ENCODE assay signal across 11 cellular contexts in the genomic region with DNA sequence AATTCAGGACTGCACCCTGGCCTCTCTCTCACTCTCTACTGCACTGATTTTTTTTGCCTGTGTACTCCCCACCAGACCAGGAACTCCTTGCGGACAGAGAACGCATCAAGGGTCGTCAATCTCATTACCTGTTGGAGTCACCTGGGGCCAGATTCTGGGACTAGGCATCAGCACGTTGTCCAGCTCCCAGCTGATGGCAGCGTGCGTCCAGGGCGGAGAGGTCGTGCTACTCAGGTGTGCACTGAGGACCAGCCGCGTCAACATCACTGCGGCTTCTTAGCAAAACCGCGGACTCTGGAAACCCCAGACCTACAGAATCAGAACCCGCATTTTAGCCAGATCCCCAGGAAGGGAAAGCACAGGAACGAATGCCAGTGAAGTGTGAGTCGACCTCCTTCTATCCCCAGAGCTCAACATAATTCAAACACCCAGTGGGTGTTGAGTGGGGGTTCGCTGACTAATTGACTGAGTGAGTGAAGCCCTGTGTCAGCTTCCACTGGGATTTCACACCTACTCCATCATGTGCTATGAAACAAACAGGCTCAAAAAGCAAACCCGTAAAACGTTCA. TPM values are rescaled to one million over a fixed set of nuclear protein-coding genes. Genes with fewer than 3 reads are reported as not detected.
DNase-seq lines count a peak whose midpoint lies in the region; ATAC-seq, FAIRE-seq and TF ChIP-seq lines count a peak whose summit lies in the region.
"Had no signal": no experiment of that assay in that cellular context is flagged by ENCODE, and none has a peak within 500 bp of the region (broad histone marks: within the 10 kb centered on the region; RNA-seq: fewer than 3 reads in every experiment).

No MANE protein-coding gene starts in this region.

- H3K4me3 ChIP-seq in HUES48 (ENCODE audit: low read depth, low read length) = peak overlapping the region; percentile 65
- peak overlapping the region in 2 of 3 experiments; percentile 20 to 55 for H3K4me3 ChIP-seq in mammary epithelial cell (replicated peaks in 1 of 3; ENCODE audit: insufficient read depth in 1 of 3, low read depth in 2 of 3, low read length in 3 of 3)
- H3K4me3 ChIP-seq in neural cell (ENCODE audit: low read length) = peak overlapping the region; percentile 54

- no peaks in the 10 kb centered on the region for H3K9me2 ChIP-seq in neural cell (ENCODE audit: insufficient read depth, low read length)

- H3K27ac ChIP-seq in HUES48 (ENCODE audit: low read depth, low read length) (no peak overlapping the region), mammary epithelial cell (ENCODE audit: insufficient read depth, low read depth, low read length) (no peak overlapping the region), neural cell (ENCODE audit: low read length) (no peak overlapping the region)

- no peak for ATAC-seq in GM21619 (IDR thresholded peaks at IDR 0.05; ENCODE audit: unreplicated experiment)

- TF ChIP-seq RAD21 in neural cell (conservative IDR thresholded peaks at IDR 0.05) = no peak

- H3K27me3 ChIP-seq in HUES48 (ENCODE audit: control insufficient read depth, insufficient read depth, low read length) = peaks cover 82% of the 10 kb centered on the region
- H3K27me3 ChIP-seq in mammary epithelial cell (ENCODE audit: insufficient read depth, low read length) = no peaks in the 10 kb centered on the region
- H3K27me3 ChIP-seq in neural cell (ENCODE audit: insufficient read depth, low read depth, low read length) = peaks cover 74% of the 10 kb centered on the region
- H3K27me3 ChIP-seq: vagina had no signal

- H2AFZ ChIP-seq in mammary epithelial cell (ENCODE audit: low read depth, low read length) = peak overlapping the region; percentile 79
- H2AFZ ChIP-seq in neural cell (ENCODE audit: low read depth, low read length) = no peak overlapping the region

- in situ Hi-C loops in mammary epithelial cell (cut with MboI; ENCODE audit: low sequenced_read_pairs in 2 of 2) = no loop called here

- TF ChIP-seq POLR2A in H54 (IDR thresholded peaks at IDR 0.05; ENCODE audit: low read depth, low read length) = no peak

- TF ChIP-seq EP300 in neural cell (conservative IDR thresholded peaks at IDR 0.05; ENCODE audit: poor library complexity, severe bottlenecking) = no peak

- no peak for TF ChIP-seq CTCF in mammary epithelial cell (conservative IDR thresholded peaks at IDR 0.05 in 1 of 2, IDR thresholded peaks at IDR 0.05 in 1 of 2; ENCODE audit: extremely low read depth in 1 of 2, insufficient read depth in 1 of 2, low read depth in 1 of 2, low read length in 2 of 2)
- no peak for TF ChIP-seq CTCF in neural cell (IDR thresholded peaks at IDR 0.05; ENCODE audit: poor library complexity, severe bottlenecking)

- H3K79me2 ChIP-seq in mammary epithelial cell (ENCODE audit: insufficient read depth, low read length) (no peaks in the 10 kb centered on the region), neural cell (replicated peaks; ENCODE audit: insufficient read depth, low read length) (no peaks in the 10 kb centered on the region)

- 75% methylated on average over 16 of the region's 19 CpGs for WGBS in mammary epithelial cell (ENCODE audit: low coverage, missing lambda C conversion rate)

- H3F3A ChIP-seq in neural cell (ENCODE audit: insufficient read depth, low read length, poor library complexity, severe bottlenecking) = no peaks in the 10 kb centered on the region

- CTCF ChIA-PET in mammary epithelial cell (lab: Charles Lee; ENCODE audit: low non-redundant PET) = no interaction called here

- H4K20me1 ChIP-seq in mammary epithelial cell (ENCODE audit: insufficient read depth, low read length) = no peaks in the 10 kb centered on the region
- H4K20me1 ChIP-seq in neural cell (ENCODE audit: insufficient read depth) = no peaks in the 10 kb centered on the region

- H3K4me1 ChIP-seq in HUES48 (ENCODE audit: control insufficient read depth, insufficient read depth, low read length) (peaks cover 38% of the 10 kb centered on the region), mammary epithelial cell (ENCODE audit: insufficient read depth, low read length) (peaks cover 63% of the 10 kb centered on the region)

- peak; percentile 64 for DNase-seq in CD1c-positive myeloid dendritic cell (ENCODE audit: extremely low spot score)
- DNase-seq in mammary epithelial cell = no peak
- no peak for DNase-seq in stimulated activated CD4-positive, alpha-beta T cell treated with anti-CD3 and anti-CD28 coated beads, Interleukin-4, amount 100 ng/mL, for 1 hour
- no peak for DNase-seq in HT-29 (ENCODE audit: low spot score)
- no peak for DNase-seq in H54 (ENCODE audit: insufficient read length, low spot score)

- H3K36me3 ChIP-seq in HUES48 (ENCODE audit: control insufficient read depth, insufficient read depth, low read length) (no peaks in the 10 kb centered on the region), mammary epithelial cell (ENCODE audit: insufficient read depth, low read length) (peaks cover 4% of the 10 kb centered on the region), neural cell (ENCODE audit: insufficient read depth, low read length) (no peaks in the 10 kb centered on the region)
- H3K36me3 ChIP-seq: vagina had no signal

- H3K4me2 ChIP-seq in mammary epithelial cell (ENCODE audit: insufficient read depth, low read depth, low read length) (peak overlapping the region; percentile 89), neural cell (ENCODE audit: low read length) (no peak overlapping the region)

- intact Hi-C loops in mammary epithelial cell (cut with micrococcal nuclease) = no loop called here

- dilution Hi-C loops in mammary epithelial cell (cut with HindIII; ENCODE audit: low sequenced_read_pairs) = no loop called here

- FAIRE-seq in H54 (lab: Jason Lieb, UNC) = no peak
- FAIRE-seq: G401.6 had no signal

- H3K9me3 ChIP-seq in HUES48 (ENCODE audit: control insufficient read depth, insufficient read depth, low read length) = no peaks in the 10 kb centered on the region
- H3K9me3 ChIP-seq in mammary epithelial cell (replicated peaks; ENCODE audit: insufficient read depth, low read length) = no peaks in the 10 kb centered on the region
- H3K9me3 ChIP-seq in neural cell (ENCODE audit: low read length) = no peaks in the 10 kb centered on the region
- H3K9me3 ChIP-seq: vagina had no signal

- BruUV-seq in mammary epithelial cell (replicated peaks; lab: Mats Ljungman, UMichigan) = no TSS peak

- H3K9ac ChIP-seq in HUES48 (ENCODE audit: low read depth, low read length) = no peak overlapping the region
- no peak overlapping the region for H3K9ac ChIP-seq in mammary epithelial cell (ENCODE audit: insufficient read depth, low read length)
- no peak overlapping the region for H3K9ac ChIP-seq in neural cell (ENCODE audit: low read length)

TF ChIP-seq in neural cell, 6 proteins besides CTCF, POLR2A, EP300 and RAD21:
- TF ChIP-seq POLR2AphosphoS5 (IDR thresholded peaks at IDR 0.05) (no peak), EZH2 (IDR thresholded peaks at IDR 0.05; ENCODE audit: borderline replicate concordance, insufficient read depth, low read length, poor library complexity, severe bottlenecking) (no peak), TAF1 (IDR thresholded peaks at IDR 0.05; ENCODE audit: low read depth) (no peak), SMC3 (conservative IDR thresholded peaks at IDR 0.05; ENCODE audit: poor library complexity) (no peak), MXI1 (conservative IDR thresholded peaks at IDR 0.05; ENCODE audit: poor library complexity, severe bottlenecking) (no peak)
- TF ChIP-seq, protein P1, sequence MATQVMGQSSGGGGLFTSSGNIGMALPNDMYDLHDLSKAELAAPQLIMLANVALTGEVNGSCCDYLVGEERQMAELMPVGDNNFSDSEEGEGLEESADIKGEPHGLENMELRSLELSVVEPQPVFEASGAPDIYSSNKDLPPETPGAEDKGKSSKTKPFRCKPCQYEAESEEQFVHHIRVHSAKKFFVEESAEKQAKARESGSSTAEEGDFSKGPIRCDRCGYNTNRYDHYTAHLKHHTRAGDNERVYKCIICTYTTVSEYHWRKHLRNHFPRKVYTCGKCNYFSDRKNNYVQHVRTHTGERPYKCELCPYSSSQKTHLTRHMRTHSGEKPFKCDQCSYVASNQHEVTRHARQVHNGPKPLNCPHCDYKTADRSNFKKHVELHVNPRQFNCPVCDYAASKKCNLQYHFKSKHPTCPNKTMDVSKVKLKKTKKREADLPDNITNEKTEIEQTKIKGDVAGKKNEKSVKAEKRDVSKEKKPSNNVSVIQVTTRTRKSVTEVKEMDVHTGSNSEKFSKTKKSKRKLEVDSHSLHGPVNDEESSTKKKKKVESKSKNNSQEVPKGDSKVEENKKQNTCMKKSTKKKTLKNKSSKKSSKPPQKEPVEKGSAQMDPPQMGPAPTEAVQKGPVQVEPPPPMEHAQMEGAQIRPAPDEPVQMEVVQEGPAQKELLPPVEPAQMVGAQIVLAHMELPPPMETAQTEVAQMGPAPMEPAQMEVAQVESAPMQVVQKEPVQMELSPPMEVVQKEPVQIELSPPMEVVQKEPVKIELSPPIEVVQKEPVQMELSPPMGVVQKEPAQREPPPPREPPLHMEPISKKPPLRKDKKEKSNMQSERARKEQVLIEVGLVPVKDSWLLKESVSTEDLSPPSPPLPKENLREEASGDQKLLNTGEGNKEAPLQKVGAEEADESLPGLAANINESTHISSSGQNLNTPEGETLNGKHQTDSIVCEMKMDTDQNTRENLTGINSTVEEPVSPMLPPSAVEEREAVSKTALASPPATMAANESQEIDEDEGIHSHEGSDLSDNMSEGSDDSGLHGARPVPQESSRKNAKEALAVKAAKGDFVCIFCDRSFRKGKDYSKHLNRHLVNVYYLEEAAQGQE (IDR thresholded peaks at IDR 0.05; ENCODE audit: borderline replicate concordance) = no peak
TF ChIP-seq in neural cell: peak in this region for 0.

RNA-seq across cellular contexts. Expression of a gene that starts 13.2 kb away (rescaled TPM):
- total RNA-seq in mammary epithelial cell = 10 to 100 TPM in 1 of 2 donors, 1 to 10 TPM in 1; 1.2 to 63.7 TPM
- 1.7 TPM for polyA plus RNA-seq in mammary epithelial cell
- polyA minus RNA-seq in mammary epithelial cell = 1.1 TPM
- 0.34 and 1.1 TPM in 2 replicates for polyA plus RNA-seq in neural cell
- polyA minus RNA-seq in neural cell = 0.69 and 1.2 TPM in 2 replicates
- not detected in 2 replicates for total RNA-seq in HT-29 (2014; rRNA removed; shearing (Covaris generic))

RNA-seq across cellular contexts. Expression of a gene that starts 37.3 kb away (rescaled TPM):
- total RNA-seq in mammary epithelial cell = not detected
- polyA plus RNA-seq in mammary epithelial cell (0.06 TPM), neural cell (0.22 and 0.40 TPM in 2 replicates)
- polyA minus RNA-seq in mammary epithelial cell (not detected), neural cell (not detected in 2 replicates)
- not detected in 2 replicates for total RNA-seq in HT-29 (2014; rRNA removed; shearing (Covaris generic))
- total RNA-seq: left cardiac atrium had no signal

RNA-seq across cellular contexts. Expression of a gene that starts 38.3 kb away (rescaled TPM):
- total RNA-seq in mammary epithelial cell = 10 to 100 TPM in 1 of 2 donors, 1 to 10 TPM in 1; 8.2 to 12.0 TPM
- polyA plus RNA-seq in mammary epithelial cell = 1.3 TPM
- polyA minus RNA-seq in mammary epithelial cell = not detected
- polyA plus RNA-seq in neural cell = 0.68 and 1.4 TPM in 2 replicates
- polyA minus RNA-seq in neural cell = 0.73 and 0.81 TPM in 2 replicates
- total RNA-seq in HT-29 (2014; rRNA removed; shearing (Covaris generic)) = 0.20 and 0.86 TPM in 2 replicates
- total RNA-seq: left cardiac atrium had no signal
